Comparison of ENCODE assay signal across 20 cellular contexts in the genomic region with DNA sequence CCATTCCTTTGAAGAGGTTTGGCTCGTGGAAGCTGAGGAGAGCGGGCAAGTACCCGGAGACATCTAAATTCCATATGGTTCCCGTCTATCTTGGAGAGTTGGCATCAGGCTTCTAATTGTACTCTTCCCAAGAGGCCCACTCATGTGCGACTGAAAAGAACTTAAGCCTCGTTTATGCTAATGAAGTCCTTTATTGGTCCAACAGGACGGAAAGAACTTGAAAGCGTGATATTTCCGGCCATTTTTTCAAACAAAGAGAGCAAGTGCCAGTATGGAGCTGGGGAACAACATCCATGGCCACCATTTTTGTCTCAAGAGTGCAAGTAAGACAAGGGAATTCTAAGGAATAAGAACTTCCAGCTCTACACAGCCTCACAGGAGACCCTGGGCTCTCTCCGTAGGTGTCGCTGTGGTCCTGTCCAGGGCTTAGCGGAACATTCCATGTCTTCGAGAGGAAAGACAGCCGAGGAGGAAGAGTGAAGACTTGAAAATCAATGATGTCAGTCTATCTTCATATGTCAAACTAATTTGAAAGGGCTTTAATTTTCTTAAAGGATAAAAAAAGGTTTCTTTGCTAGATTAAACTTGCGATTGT.
"Had no signal": no experiment of that assay in that cellular context is flagged by ENCODE, and none has a peak within 500 bp of the region (broad histone marks: within the 10 kb centered on the region; RNA-seq: fewer than 3 reads in every experiment).

No MANE protein-coding gene starts in this region.

- H3K36me3 ChIP-seq: heart left ventricle, pancreas, stomach, thoracic aorta, transverse colon had no signal

- DNase-seq: heart left ventricle; hippocampal formation; left colon; left ventricle myocardium superior; mesenchymal stem cell; midbrain; occipital lobe; pancreas; right cardiac atrium; small intestine; stimulated activated CD4-positive, alpha-beta T cell treated with anti-CD3 and anti-CD28 coated beads, Interleukin-12 subunit alpha, Interleukin-12 subunit beta, amount 100 ng/mL, for 4 hours; stimulated activated naive CD4-positive, alpha-beta T cell; stomach; substantia nigra; transverse colon had no signal

- H3K4me2 ChIP-seq: neural progenitor cell had no signal

- H3K27ac ChIP-seq: heart left ventricle, neural progenitor cell, pancreas, stomach, thoracic aorta, transverse colon had no signal

- H3K27me3 Mint-ChIP-seq: natural killer cell treated with Interleukin-12 subunit alpha and Interleukin-12 subunit beta and Interleukin-15 and Interleukin-18, amount 100 ng/mL, for 72 hours; progenitor cell of endocrine pancreas had no signal

- H3K4me1 ChIP-seq: heart left ventricle, neural progenitor cell, pancreas, stomach, transverse colon had no signal

- H2AFZ ChIP-seq: neural progenitor cell had no signal

- H3K27me3 ChIP-seq: heart left ventricle, neural progenitor cell, pancreas, stomach, transverse colon had no signal

- H3K4me1 Mint-ChIP-seq: neural progenitor cell had no signal

- H3K9me3 ChIP-seq: pancreas, stomach, thoracic aorta, transverse colon had no signal

- ATAC-seq: heart left ventricle; left colon; left ventricle myocardium superior; natural killer cell treated with Interleukin-12 subunit alpha and Interleukin-12 subunit beta and Interleukin-15 and Interleukin-18, amount 100 ng/mL, for 72 hours; pancreas; right cardiac atrium had no signal

- H3K27ac Mint-ChIP-seq: natural killer cell treated with Interleukin-12 subunit alpha and Interleukin-12 subunit beta and Interleukin-15 and Interleukin-18, amount 100 ng/mL, for 72 hours; neural progenitor cell; progenitor cell of endocrine pancreas had no signal

- H3K9ac ChIP-seq: neural progenitor cell had no signal

- H3K4me3 Mint-ChIP-seq: natural killer cell treated with Interleukin-12 subunit alpha and Interleukin-12 subunit beta and Interleukin-15 and Interleukin-18, amount 100 ng/mL, for 72 hours; neural progenitor cell had no signal

- H3K36me3 Mint-ChIP-seq: natural killer cell treated with Interleukin-12 subunit alpha and Interleukin-12 subunit beta and Interleukin-15 and Interleukin-18, amount 100 ng/mL, for 72 hours; neural progenitor cell had no signal

- H3K4me3 ChIP-seq: heart left ventricle, lung, neural progenitor cell, pancreas, stomach, thoracic aorta, transverse colon had no signal
